In genomic region chr19:3149089-3149488, GRCh38 we compare ENCODE assay signal across 16 cellular contexts. TPM values are rescaled to one million over a fixed set of nuclear protein-coding genes. Genes with fewer than 3 reads are reported as not detected.
"Had no signal": no experiment of that assay in that cellular context is flagged by ENCODE, and none has a peak within 500 bp of the region (broad histone marks: within the 10 kb centered on the region; RNA-seq: fewer than 3 reads in every experiment).

No MANE protein-coding gene starts in this region.

- H3K27ac Mint-ChIP-seq: activated naive CD4-positive, alpha-beta T cell treated with anti-CD3 and anti-CD28 coated beads for 36 hours; stimulated activated memory B cell treated with anti-CD40 and anti-IgM and Interleukin-4, amounts not matched to agents 10 μg/mL and 1 μg/mL and 100 μg/mL, for 72 hours had no signal

- H3K9ac ChIP-seq: neural progenitor cell, SK-N-SH had no signal

- DNase-seq: activated CD4-positive, alpha-beta T cell treated with anti-CD3 and anti-CD28 coated beads for 48 hours; activated CD8-positive, alpha-beta memory T cell treated with anti-CD3 and anti-CD28 coated beads, Interleukin-2, amount 50 U/mL, for 48 hours; activated naive CD4-positive, alpha-beta T cell treated with anti-CD3 and anti-CD28 coated beads for 36 hours; left cardiac atrium; midbrain; ovary; SK-N-SH; stimulated activated CD4-positive, alpha-beta T cell treated with anti-CD3 and anti-CD28 coated beads, Interleukin-1b, Interleukin-23, amount 100 ng/mL, for 48 hours; thyroid gland had no signal

- H3K36me3 Mint-ChIP-seq: neural progenitor cell; stimulated activated memory B cell treated with anti-CD40 and anti-IgM and Interleukin-4, amounts not matched to agents 10 μg/mL and 1 μg/mL and 100 μg/mL, for 72 hours had no signal

- H3K4me2 ChIP-seq: neural progenitor cell, SK-N-SH had no signal

- H3K9me3 ChIP-seq: heart left ventricle, ovary, SK-N-SH, thyroid gland had no signal

- H3K36me3 ChIP-seq: cardiac muscle cell, neural progenitor cell, ovary, thyroid gland had no signal

- FAIRE-seq: frontal cortex had no signal

- H3K4me1 ChIP-seq: thyroid gland had no signal

- H3K9me3 Mint-ChIP-seq: activated naive CD4-positive, alpha-beta T cell treated with anti-CD3 and anti-CD28 coated beads for 36 hours; neural progenitor cell; stimulated activated memory B cell treated with anti-CD40 and anti-IgM and Interleukin-4, amounts not matched to agents 10 μg/mL and 1 μg/mL and 100 μg/mL, for 72 hours had no signal

- ATAC-seq: heart left ventricle; left cardiac atrium; stimulated activated memory B cell treated with anti-CD40 and anti-IgM and Interleukin-4, amounts not matched to agents 10 μg/mL and 1 μg/mL and 100 μg/mL, for 72 hours had no signal

- H3K4me3 ChIP-seq: cardiac muscle cell, heart left ventricle, lung, neural progenitor cell, ovary, thyroid gland had no signal

- H3K27me3 ChIP-seq: cardiac muscle cell, neural progenitor cell, ovary, thyroid gland had no signal

- H3K4me3 Mint-ChIP-seq: activated naive CD4-positive, alpha-beta T cell treated with anti-CD3 and anti-CD28 coated beads for 36 hours; neural progenitor cell; stimulated activated memory B cell treated with anti-CD40 and anti-IgM and Interleukin-4, amounts not matched to agents 10 μg/mL and 1 μg/mL and 100 μg/mL, for 72 hours had no signal

- H3K27ac ChIP-seq: cardiac muscle cell, heart left ventricle, neural progenitor cell, ovary, thyroid gland had no signal

RNA-seq across cellular contexts. Expression of gene GNA15, which starts 13.3 kb away (rescaled TPM):
- polyA plus RNA-seq: cardiac muscle cell had no signal

RNA-seq across cellular contexts. Expression of gene S1PR4, which starts 29.5 kb away (rescaled TPM):
- total RNA-seq: cardiac muscle cell, epithelial cell of proximal tubule had no signal
- polyA plus RNA-seq: cardiac muscle cell, SK-N-SH had no signal
